ENCODE assay signal across 28 cellular contexts in the genomic region with DNA sequence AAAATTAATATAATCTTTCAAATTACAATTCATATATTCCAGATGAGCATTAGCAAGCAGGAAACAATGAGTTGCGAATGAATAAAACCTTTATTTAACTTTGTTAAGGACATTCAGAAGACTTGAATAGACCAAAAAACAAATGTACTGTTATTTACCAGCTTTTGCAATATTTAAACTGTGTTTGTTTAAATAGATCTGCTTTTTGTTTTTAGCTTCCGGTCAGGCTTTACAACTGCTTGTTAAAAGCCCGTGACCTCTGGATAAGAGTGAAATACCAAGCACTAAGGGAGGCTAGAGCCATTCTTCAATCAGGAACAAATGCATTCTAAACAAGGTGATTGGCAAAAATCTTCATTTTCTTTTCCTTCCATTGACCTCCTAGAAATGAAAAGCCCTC.
"Had no signal": no experiment of that assay in that cellular context is flagged by ENCODE, and none has a peak within 500 bp of the region (broad histone marks: within the 10 kb centered on the region; RNA-seq: fewer than 3 reads in every experiment).

No MANE protein-coding gene starts in this region.

- H3K27ac ChIP-seq: breast epithelium, epithelial cell of prostate, heart left ventricle, neutrophil, ovary, skin epidermis, uterus had no signal

- H3K27me3 ChIP-seq: breast epithelium, heart left ventricle, neutrophil, ovary, uterus had no signal

- ATAC-seq: activated CD4-positive, alpha-beta T cell treated with anti-CD3 and anti-CD28 coated beads for 36 hours; activated CD8-positive, alpha-beta memory T cell treated with anti-CD3 and anti-CD28 coated beads, Interleukin-2, amount 10 ng/mL, durations not matched to agents 7 days and 5 days; activated CD8-positive, alpha-beta T cell treated with anti-CD3 and anti-CD28 coated beads, Interleukin-2, amount 10 ng/mL, durations not matched to agents 7 days and 5 days; activated naive CD4-positive, alpha-beta T cell treated with anti-CD3 and anti-CD28 coated beads, Interleukin-2, amount 50 U/mL, for 72 hours; activated T-cell treated with anti-CD3 and anti-CD28 coated beads, Interleukin-2, amount 50 U/mL, for 72 hours; heart left ventricle; left colon; sciatic nerve; stimulated activated memory B cell treated with anti-CD40 and anti-IgM and Interleukin-4, amounts not matched to agents 10 μg/mL and 1 μg/mL and 100 μg/mL, for 72 hours; stimulated activated naive CD8-positive, alpha-beta T cell treated with anti-CD3 and anti-CD28 coated beads, Interleukin-15, amount 100 ng/mL, for 72 hours had no signal

- H3K4me3 ChIP-seq: breast epithelium, heart left ventricle, ovary, skin epidermis, uterus had no signal

- H3K36me3 ChIP-seq: breast epithelium, heart left ventricle, neutrophil, ovary, uterus had no signal

- DNase-seq: activated CD4-positive, alpha-beta T cell treated with anti-CD3 and anti-CD28 coated beads for 36 hours; activated CD4-positive, CD25-positive, alpha-beta regulatory T cell; activated CD8-positive, alpha-beta memory T cell treated with anti-CD3 and anti-CD28 coated beads, Interleukin-2, amount 10 ng/mL, durations not matched to agents 7 days and 5 days; activated CD8-positive, alpha-beta T cell treated with anti-CD3 and anti-CD28 coated beads, Interleukin-2, amount 10 ng/mL, durations not matched to agents 7 days and 5 days; activated naive CD4-positive, alpha-beta T cell; activated T-cell treated with anti-CD3 and anti-CD28 coated beads, Interleukin-2, amount 50 U/mL, for 72 hours; central memory CD4-positive, alpha-beta T cell; effector CD4-positive, alpha-beta T cell; heart left ventricle; hypothalamus; immature natural killer cell; kidney; left colon; mammary epithelial cell; ovary; stimulated activated CD4-positive, alpha-beta T cell treated with anti-CD3 and anti-CD28 coated beads, Interleukin-12 subunit alpha, Interleukin-12 subunit beta, amount 100 ng/mL, for 4 hours; stimulated activated CD4-positive, alpha-beta T cell treated with anti-CD3 and anti-CD28 coated beads, Interleukin-4, amount 100 ng/mL, for 24 hours; stimulated activated CD8-positive, alpha-beta memory T cell treated with anti-CD3 and anti-CD28 coated beads, Interleukin-4, amount 100 ng/mL, for 48 hours; stimulated activated naive CD8-positive, alpha-beta T cell treated with anti-CD3 and anti-CD28 coated beads, Interleukin-15, amount 100 ng/mL, for 72 hours; substantia nigra; uterus had no signal

- H3K4me1 ChIP-seq: breast epithelium, heart left ventricle, uterus had no signal

- H3K9me3 ChIP-seq: ovary, uterus had no signal
